8 cellular contexts compared by ENCODE assay signal in genomic region chr1:224615861-224616760, GRCh38. TPM values are rescaled to one million over a fixed set of nuclear protein-coding genes. Genes with fewer than 3 reads are reported as not detected.
DNase-seq lines count a peak whose midpoint lies in the region; ATAC-seq and TF ChIP-seq lines count a peak whose summit lies in the region.

Gene CNIH3 (plus strand): TSS chr1:224616317. CDS start chr1:224617175, 858 bp downstream.

- intact Hi-C loops in mammary epithelial cell (cut with micrococcal nuclease) (loop anchor here (5.0 kb wide), 1 partner anchor 94 kb away; no protein-coding TSS in a partner anchor), adrenal gland (cut with DNase I) (no loop called here)

- TF ChIP-seq RAD21 in liver (IDR thresholded peaks at IDR 0.05): no peak

- BruUV-seq in mammary epithelial cell (replicated peaks; lab: Mats Ljungman, UMichigan): no TSS peak

- DNase-seq in COLO668 (lab: John Stamatoyannopoulos, UW; ENCODE audit: unreplicated experiment) (peak; percentile 85), HuH-7.5 (ENCODE audit: low spot score) (peak; percentile 71), SK-N-MC (ENCODE audit: low read depth, low spot score) (no peak), mammary epithelial cell (peak; percentile 60), adrenal gland (no peak)

- in situ Hi-C loops in mammary epithelial cell (cut with MboI; ENCODE audit: low sequenced_read_pairs in 2 of 2): loop anchor here in 1 of 2 donors (10.0 kb wide), 1 partner anchor 91 kb away; no protein-coding TSS in a partner anchor

- WGBS in mammary epithelial cell (ENCODE audit: low coverage, missing lambda C conversion rate): under 1% methylated on average over 66 of the region's 91 CpGs
- 2% methylated on average over 91 of the region's 91 CpGs for WGBS in liver
- 1 to 2% (median 2%) methylated on average over 40 to 91 of the region's 91 CpGs; no CpG with 5 or more reads in 1 of the 4 donors for WGBS in adrenal gland, 4 donors

- TF ChIP-seq POLR2A in adrenal gland (IDR thresholded peaks at IDR 0.05): no peak

- H3K36me3 ChIP-seq in SK-N-MC (ENCODE audit: insufficient read depth, low read length): no peaks in the 10 kb centered on the region
- no peaks in the 10 kb centered on the region for H3K36me3 ChIP-seq in mammary epithelial cell (ENCODE audit: insufficient read depth, low read length)
- H3K36me3 ChIP-seq in liver (ENCODE audit: control insufficient read depth in 4 of 4, insufficient read depth in 3 of 4, low read depth in 1 of 4, low read length in 3 of 4): no peaks in the 10 kb centered on the region
- H3K36me3 ChIP-seq in adrenal gland (replicated peaks in 1 of 2): no peaks in the 10 kb centered on the region

- H3K9ac ChIP-seq in SK-N-MC (ENCODE audit: insufficient read length) (no peak within 1 kb of the TSS), mammary epithelial cell (ENCODE audit: insufficient read depth, low read length) (no peak within 1 kb of the TSS), liver (ENCODE audit: low read depth in 1 of 2, low read length in 2 of 2) (no peak within 1 kb of the TSS)

- H3K4me1 ChIP-seq in mammary epithelial cell (ENCODE audit: insufficient read depth, low read length) (peaks cover 23% of the 10 kb centered on the region), liver (ENCODE audit: control insufficient read depth in 4 of 4, insufficient read depth in 4 of 4, low read length in 3 of 4) (peaks cover 8 to 19% (median 17%) of the 10 kb centered on the region in 4 donors), adrenal gland (replicated peaks in 1 of 2) (peaks cover 0 to 12% of the 10 kb centered on the region in 2 donors)

- H3K27ac ChIP-seq in SK-N-MC (no peak within 1 kb of the TSS), mammary epithelial cell (ENCODE audit: insufficient read depth, low read depth, low read length) (no peak within 1 kb of the TSS), liver (ENCODE audit: low read depth in 1 of 2, low read length in 2 of 2) (no peak within 1 kb of the TSS), temporal lobe (ENCODE audit: low read depth, low read length) (no peak within 1 kb of the TSS), adrenal gland (no peak within 1 kb of the TSS)

- H2AFZ ChIP-seq in mammary epithelial cell (ENCODE audit: low read depth, low read length): peak within 1 kb of the TSS; percentile 85

- H3K4me3 ChIP-seq in SK-N-MC (peak within 1 kb of the TSS; percentile 62), mammary epithelial cell (replicated peaks in 1 of 3; ENCODE audit: insufficient read depth in 1 of 3, low read depth in 2 of 3, low read length in 3 of 3) (peak within 1 kb of the TSS; percentile 48 to 76 (median 60)), liver (ENCODE audit: low read depth in 1 of 3, low read length in 3 of 3) (peak within 1 kb of the TSS in 2 of 3 donors; percentile 24 to 41), adrenal gland (peak within 1 kb of the TSS in 2 of 4 donors; percentile 2 to 42)

- CTCF ChIA-PET in mammary epithelial cell (lab: Charles Lee; ENCODE audit: low non-redundant PET): no interaction called here

- peak within 1 kb of the TSS; percentile 97 for H3K4me2 ChIP-seq in mammary epithelial cell (ENCODE audit: insufficient read depth, low read depth, low read length)

- no peak for TF ChIP-seq CTCF in mammary epithelial cell (conservative IDR thresholded peaks at IDR 0.05 in 1 of 2, IDR thresholded peaks at IDR 0.05 in 1 of 2; ENCODE audit: extremely low read depth in 1 of 2, insufficient read depth in 1 of 2, low read depth in 1 of 2, low read length in 2 of 2)
- TF ChIP-seq CTCF in liver (IDR thresholded peaks at IDR 0.05; ENCODE audit: low read depth, low read length, missing input control): no peak
- TF ChIP-seq CTCF in adrenal gland (IDR thresholded peaks at IDR 0.05): no peak

- H3K9me3 ChIP-seq in SK-N-MC (ENCODE audit: low read depth, low read length): no peaks in the 10 kb centered on the region
- no peaks in the 10 kb centered on the region for H3K9me3 ChIP-seq in mammary epithelial cell (replicated peaks; ENCODE audit: insufficient read depth, low read length)
- H3K9me3 ChIP-seq in liver (ENCODE audit: control insufficient read depth in 4 of 4, low read length in 3 of 4): no peaks in the 10 kb centered on the region
- H3K9me3 ChIP-seq in adrenal gland (replicated peaks in 1 of 3): no peaks in the 10 kb centered on the region

- dilution Hi-C loops in mammary epithelial cell (cut with HindIII; ENCODE audit: low sequenced_read_pairs): no loop called here

- no peaks in the 10 kb centered on the region for H4K20me1 ChIP-seq in mammary epithelial cell (ENCODE audit: insufficient read depth, low read length)

- no peak for ATAC-seq in HG02610 (IDR thresholded peaks at IDR 0.05; ENCODE audit: unreplicated experiment)

- H3K79me2 ChIP-seq in mammary epithelial cell (ENCODE audit: insufficient read depth, low read length): peaks cover 24% of the 10 kb centered on the region

- H3K27me3 ChIP-seq in mammary epithelial cell (ENCODE audit: insufficient read depth, low read length) (no peaks in the 10 kb centered on the region), liver (ENCODE audit: control insufficient read depth in 4 of 4, insufficient read depth in 4 of 4, low read length in 3 of 4) (peaks cover 4 to 10% (median 6%) of the 10 kb centered on the region in 4 donors), adrenal gland (peaks cover 25% of the 10 kb centered on the region)

TF ChIP-seq in liver, 16 proteins besides CTCF, POLR2A, EP300 and RAD21:
- no peak for TF ChIP-seq FOXA1 (IDR thresholded peaks at IDR 0.05)

RNA-seq across cellular contexts. Expression of gene CNIH3, which starts in this region (rescaled TPM):
- total RNA-seq in mammary epithelial cell (1 to 10 TPM in 1 of 2 donors, under 1 TPM in 1; 0.83 to 3.4 TPM), liver (1 to 10 TPM in 1 of 2 donors, under 1 TPM in 1; 0.98 to 1.0 TPM), temporal lobe (26.6 TPM), adrenal gland (1 to 10 TPM in 6 of 8 donors, under 1 TPM in 2; 0.30 to 3.5 (median 2.2) TPM)
- polyA plus RNA-seq in mammary epithelial cell (6.4 TPM), liver (under 1 TPM; 0.39 to 0.88 TPM), adrenal gland (1 to 10 TPM; 1.4 to 2.1 (median 1.5) TPM)
- 33.7 TPM for polyA minus RNA-seq in mammary epithelial cell

Comparison
In these comparisons a context has a peak if more than half of its experiments do, and no peak if none do; other contexts are left out.
1. DNase-seq: peak in COLO668 (single experiment), HuH-7.5 (single experiment) and mammary epithelial cell (single experiment); none in SK-N-MC (single experiment) and adrenal gland (0 of 7).